10 cellular contexts compared by ENCODE assay signal in genomic region chr1:207807395-207808321, GRCh38. TPM values are rescaled to one million over a fixed set of nuclear protein-coding genes. Genes with fewer than 3 reads are reported as not detected.
DNase-seq lines count a peak whose midpoint lies in the region; ATAC-seq, FAIRE-seq and TF ChIP-seq lines count a peak whose summit lies in the region.
"Had no signal": no experiment of that assay in that cellular context is flagged by ENCODE, and none has a peak within 500 bp of the region (broad histone marks: within the 10 kb centered on the region; RNA-seq: fewer than 3 reads in every experiment).

No MANE protein-coding gene starts in this region.

- BruUV-seq in OCI-LY7 (replicated peaks; lab: Mats Ljungman, UMichigan): no TSS peak

- no peak overlapping the region for H2AFZ ChIP-seq in OCI-LY7 (ENCODE audit: low read length)

- peaks cover 35% of the 10 kb centered on the region for H3K4me1 ChIP-seq in CD8-positive, alpha-beta T cell (ENCODE audit: insufficient read depth, low read length)
- H3K4me1 ChIP-seq in OCI-LY7 (ENCODE audit: insufficient read depth, low read length, poor library complexity, severe bottlenecking) (peaks cover 35% of the 10 kb centered on the region), pancreas (peaks cover 29 to 52% (median 33%) of the 10 kb centered on the region in 3 donors)

- no peaks in the 10 kb centered on the region for H3K9me2 ChIP-seq in OCI-LY7 (ENCODE audit: insufficient read depth, low read length)

- no peaks in the 10 kb centered on the region for H3K9me3 ChIP-seq in CD8-positive, alpha-beta T cell (ENCODE audit: low read length)
- H3K9me3 ChIP-seq in OCI-LY7 (ENCODE audit: low read length): no peaks in the 10 kb centered on the region
- H3K9me3 ChIP-seq in pancreas: no peaks in the 10 kb centered on the region

- intact Hi-C loops in CD8-positive, alpha-beta T cell (cut with DNase I, micrococcal nuclease): no loop called here
- intact Hi-C loops in OCI-LY7 (cut with micrococcal nuclease; ENCODE audit: unreplicated experiment): no loop called here
- intact Hi-C loops in pancreas (cut with DNase I): no loop called here

- peaks cover 52% of the 10 kb centered on the region for H3K4me1 Mint-ChIP-seq in CD8-positive, alpha-beta T cell (ENCODE audit: low read depth)
- H3K4me1 Mint-ChIP-seq in effector memory CD8-positive, alpha-beta T cell (ENCODE audit: low read depth in 2 of 2): peaks cover 37 to 47% of the 10 kb centered on the region in 2 donors

- POLR2A ChIA-PET in CD8-positive, alpha-beta T cell (lab: Charles Lee): no interaction called here
- POLR2A ChIA-PET in OCI-LY7 (lab: Charles Lee): interaction anchor here (1.3 to 1.5 kb wide), 2 partner anchors 10 to 15 kb away, joined by 3 to 4 read pairs; no protein-coding TSS in a partner anchor

- peak; percentile 56 for ATAC-seq in CD8-positive, alpha-beta T cell
- peak; percentile 40 for ATAC-seq in effector memory CD8-positive, alpha-beta T cell (replicated peaks)
- ATAC-seq in pancreas (peak in 3 of 4 donors; percentile 10 to 27 (median 23)), HG02623 (IDR thresholded peaks at IDR 0.05; ENCODE audit: unreplicated experiment) (no peak)

- no peaks in the 10 kb centered on the region for H4K20me1 ChIP-seq in OCI-LY7 (ENCODE audit: insufficient read depth, low read length)

- no peak for DNase-seq in CD8-positive, alpha-beta T cell
- DNase-seq in OCI-LY7 (ENCODE audit: low spot score): peak; percentile 43
- no peak for DNase-seq in effector memory CD8-positive, alpha-beta T cell
- DNase-seq in pancreas: peak in 3 of 6 donors; percentile 38 to 75 (median 59)
- DNase-seq in HT-29 (ENCODE audit: low spot score): no peak
- DNase-seq in middle frontal gyrus (ENCODE audit: extremely low spot score, low spot score): no peak
- DNase-seq in frontal cortex (ENCODE audit: low spot score in 2 of 2): no peak
- DNase-seq: NCI-H82 had no signal

- H3K4me3 Mint-ChIP-seq in CD8-positive, alpha-beta T cell: peak overlapping the region; percentile 39
- peak overlapping the region; percentile 47 to 69 for H3K4me3 Mint-ChIP-seq in effector memory CD8-positive, alpha-beta T cell

- no peak for TF ChIP-seq CTCF in CD8-positive, alpha-beta T cell (IDR thresholded peaks at IDR 0.05)
- TF ChIP-seq CTCF in OCI-LY7 (conservative IDR thresholded peaks at IDR 0.05; ENCODE audit: low read length) (no peak), pancreas (IDR thresholded peaks at IDR 0.05) (no peak)

- no peak overlapping the region for H3K4me3 ChIP-seq in CD8-positive, alpha-beta T cell (ENCODE audit: low read depth, low read length)
- H3K4me3 ChIP-seq in OCI-LY7 (ENCODE audit: low read depth, low read length, poor library complexity, severe bottlenecking) (no peak overlapping the region), pancreas (no peak overlapping the region)

- H3K79me2 ChIP-seq in OCI-LY7 (ENCODE audit: insufficient read depth, low read depth, low read length): no peaks in the 10 kb centered on the region

- H3K4me2 ChIP-seq in OCI-LY7 (ENCODE audit: low read length): peak overlapping the region; percentile 39

- H3K27me3 ChIP-seq in CD8-positive, alpha-beta T cell (ENCODE audit: insufficient read depth, low read length): no peaks in the 10 kb centered on the region
- H3K27me3 ChIP-seq in pancreas: no peaks in the 10 kb centered on the region

- peak overlapping the region; percentile 88 for H3K27ac Mint-ChIP-seq in CD8-positive, alpha-beta T cell
- H3K27ac Mint-ChIP-seq in effector memory CD8-positive, alpha-beta T cell: peak overlapping the region; percentile 83 to 93

- H3K36me3 Mint-ChIP-seq in CD8-positive, alpha-beta T cell: peaks cover 89% of the 10 kb centered on the region
- H3K36me3 Mint-ChIP-seq in effector memory CD8-positive, alpha-beta T cell (ENCODE audit: insufficient read depth): peaks cover 52% of the 10 kb centered on the region

- WGBS in pancreas, 2 donors: 37 to 39% methylated on average over 14 of the region's 14 CpGs

- no peak overlapping the region for H3K27ac ChIP-seq in CD8-positive, alpha-beta T cell (ENCODE audit: low read depth, low read length)
- H3K27ac ChIP-seq in OCI-LY7 (ENCODE audit: low read depth, low read length, poor library complexity, severe bottlenecking): peak overlapping the region; percentile 32
- H3K27ac ChIP-seq in pancreas: peak overlapping the region; percentile 0 to 45 (median 30)

- H3K36me3 ChIP-seq in CD8-positive, alpha-beta T cell (ENCODE audit: insufficient read depth, low read length): peaks cover 83% of the 10 kb centered on the region
- peaks cover 37% of the 10 kb centered on the region for H3K36me3 ChIP-seq in OCI-LY7 (ENCODE audit: insufficient read depth, low read length)
- peaks cover 5 to 89% (median 63%) of the 10 kb centered on the region in 3 donors for H3K36me3 ChIP-seq in pancreas

- H3K27me3 Mint-ChIP-seq in CD8-positive, alpha-beta T cell (ENCODE audit: low read depth): no peaks in the 10 kb centered on the region
- H3K27me3 Mint-ChIP-seq in effector memory CD8-positive, alpha-beta T cell: no peaks in the 10 kb centered on the region

- FAIRE-seq in pancreas (lab: Jason Lieb, UNC): no peak
- FAIRE-seq in frontal cortex (lab: Jason Lieb, UNC): no peak
- FAIRE-seq: astrocyte had no signal

- no peaks in the 10 kb centered on the region for H3K9me3 Mint-ChIP-seq in CD8-positive, alpha-beta T cell
- no peaks in the 10 kb centered on the region for H3K9me3 Mint-ChIP-seq in effector memory CD8-positive, alpha-beta T cell

- CTCF ChIA-PET in CD8-positive, alpha-beta T cell (lab: Charles Lee): interaction anchor here (0.9 to 3.8 kb wide), 2 partner anchors 11 to 61 kb away, joined by 3 to 29 read pairs; no protein-coding TSS in a partner anchor
- CTCF ChIA-PET in OCI-LY7 (lab: Charles Lee; ENCODE audit: unreplicated experiment): interaction anchor here (0.9 to 1.0 kb wide), 2 partner anchors 10 to 15 kb away, joined by 3 read pairs; no protein-coding TSS in a partner anchor

RNA-seq across cellular contexts. Expression of gene CD46, which starts 55.8 kb away (rescaled TPM):
- total RNA-seq in CD8-positive, alpha-beta T cell: 100 to 1,000 TPM; 108 to 109 TPM
- 74.0 and 83.8 TPM in 2 replicates for total RNA-seq in OCI-LY7 (2014; rRNA removed; shearing (Covaris generic))
- total RNA-seq in OCI-LY7 (2022) (83.2 and 132 TPM in 2 replicates), pancreas (100 to 1,000 TPM; 101 to 172 (median 116) TPM), frontal cortex (87.6 TPM)
- 100 to 1,000 TPM in 1 of 2 donors, 10 to 100 TPM in 1; 59.8 to 141 TPM for polyA plus RNA-seq in pancreas
- total RNA-seq in HT-29 (2014; rRNA removed; shearing (Covaris generic)): 76.8 and 91.4 TPM in 2 replicates
